ENCODE assay signal across 14 cellular contexts in the genomic region with DNA sequence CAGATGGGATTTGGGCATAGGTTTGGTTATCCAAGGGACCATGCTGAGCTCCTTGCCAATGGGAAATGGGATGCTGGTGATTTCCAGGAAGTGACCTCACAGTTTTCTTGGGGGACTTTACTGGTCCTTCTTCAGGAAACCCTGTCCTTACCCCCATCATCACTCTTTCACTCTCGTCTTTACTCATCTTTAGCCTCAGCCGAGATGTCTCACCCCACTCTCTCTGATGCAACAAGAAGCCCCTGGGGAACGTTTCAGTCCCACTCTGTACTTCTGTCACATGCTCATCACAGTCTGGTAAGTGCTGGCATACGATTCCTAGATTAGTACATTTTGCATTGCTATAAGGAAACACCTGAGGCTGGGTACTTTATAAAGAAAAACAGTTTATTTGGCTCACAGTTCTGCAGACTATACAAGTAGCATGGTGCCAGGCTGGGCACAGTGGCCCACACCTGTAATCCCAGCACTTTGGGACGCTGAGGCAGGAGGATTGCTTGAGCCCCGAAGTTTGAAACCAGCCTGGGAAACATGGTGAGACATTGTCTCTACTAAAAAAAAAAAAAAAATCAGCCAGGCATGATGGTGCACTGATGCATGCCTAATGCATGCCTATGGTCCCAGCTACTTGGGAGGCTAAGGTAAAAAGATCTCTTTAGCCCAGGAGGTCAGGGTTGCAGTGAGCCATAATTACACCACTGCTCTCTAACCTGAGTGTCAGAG.
DNase-seq lines count a peak whose midpoint lies in the region; ATAC-seq and TF ChIP-seq lines count a peak whose summit lies in the region.
"Had no signal": no experiment of that assay in that cellular context is flagged by ENCODE, and none has a peak within 500 bp of the region (broad histone marks: within the 10 kb centered on the region; RNA-seq: fewer than 3 reads in every experiment).

No MANE protein-coding gene starts in this region.

- no peaks in the 10 kb centered on the region for H3K9me3 Mint-ChIP-seq in HFFc6
- H3K9me3 Mint-ChIP-seq: central memory CD8-positive, alpha-beta T cell had no signal

- TF ChIP-seq CTCF in GM10266 (IDR thresholded peaks at IDR 0.05; ENCODE audit: control insufficient read depth, insufficient read depth, low read depth, missing control alignments): no peak
- no peak for TF ChIP-seq CTCF in left lung (IDR thresholded peaks at IDR 0.05)
- no peak for TF ChIP-seq CTCF in HFFc6 (IDR thresholded peaks at IDR 0.05)

- 0 out of 2 replicates have a peak, but pooled peaks cover 1% of the 10 kb centered on the region for H3K27me3 Mint-ChIP-seq in HFFc6 (ENCODE audit: insufficient read depth)
- H3K27me3 Mint-ChIP-seq: activated T-cell treated with anti-CD3 and anti-CD28 coated beads, Interleukin-2, amount 50 U/mL, for 24 hours; central memory CD8-positive, alpha-beta T cell had no signal

- H3K9me3 ChIP-seq in left lung: peaks cover 0 to 3% of the 10 kb centered on the region in 2 donors

- no peaks in the 10 kb centered on the region for H3K4me1 ChIP-seq in left lung

- H3K4me3 ChIP-seq in left lung: no peak overlapping the region

- peaks cover under 1% of the 10 kb centered on the region for H3K4me1 Mint-ChIP-seq in HFFc6 (ENCODE audit: low read depth)
- H3K4me1 Mint-ChIP-seq: central memory CD8-positive, alpha-beta T cell had no signal

- DNase-seq in GM10266 (ENCODE audit: extremely low spot score): peak; percentile 47
- no peak for DNase-seq in left lung
- DNase-seq in HFFc6: no peak
- DNase-seq in COLO668 (lab: John Stamatoyannopoulos, UW; ENCODE audit: unreplicated experiment): no peak
- DNase-seq in NCI-H2029 (lab: John Stamatoyannopoulos, UW): no peak
- DNase-seq: activated T-cell treated with anti-CD3 and anti-CD28 coated beads, Interleukin-2, amount 50 U/mL, for 24 hours; Kasumi-1; left ventricle myocardium superior; NCI-H774 had no signal

- H3K27me3 ChIP-seq in left lung: no peaks in the 10 kb centered on the region

- intact Hi-C loops in left lung (cut with DNase I): no loop called here

- H3K36me3 ChIP-seq in left lung: no peaks in the 10 kb centered on the region

- ATAC-seq in GM19324 (IDR thresholded peaks at IDR 0.05; ENCODE audit: low FRiP score, unreplicated experiment): peak; percentile 79
- ATAC-seq in HG02763 (IDR thresholded peaks at IDR 0.05; ENCODE audit: unreplicated experiment): peak; percentile 82
- peak; percentile 93 for ATAC-seq in HG03520 (IDR thresholded peaks at IDR 0.05; ENCODE audit: unreplicated experiment)
- ATAC-seq in left lung: no peak
- ATAC-seq: left ventricle myocardium superior had no signal

- no peak overlapping the region for H3K4me3 Mint-ChIP-seq in HFFc6
- H3K4me3 Mint-ChIP-seq: activated T-cell treated with anti-CD3 and anti-CD28 coated beads, Interleukin-2, amount 50 U/mL, for 24 hours; central memory CD8-positive, alpha-beta T cell; T-helper 1 cell treated with Interleukin-12 subunit alpha and Interleukin-12 subunit beta and Interleukin-4 antibody, amounts not matched to agents 30 μg/mL and 1 μg/mL, for 36 hours had no signal

- H3K36me3 Mint-ChIP-seq in HFFc6 (ENCODE audit: low read depth): 0 out of 2 replicates have a peak, but pooled peaks cover 3% of the 10 kb centered on the region

- no peak overlapping the region for H3K27ac ChIP-seq in left lung

- no peak overlapping the region for H3K27ac Mint-ChIP-seq in HFFc6
- H3K27ac Mint-ChIP-seq: activated T-cell treated with anti-CD3 and anti-CD28 coated beads, Interleukin-2, amount 50 U/mL, for 24 hours; T-helper 1 cell treated with Interleukin-12 subunit alpha and Interleukin-12 subunit beta and Interleukin-4 antibody, amounts not matched to agents 30 μg/mL and 1 μg/mL, for 36 hours had no signal
